1 cellular context compared by ENCODE assay signal in the genomic region with DNA sequence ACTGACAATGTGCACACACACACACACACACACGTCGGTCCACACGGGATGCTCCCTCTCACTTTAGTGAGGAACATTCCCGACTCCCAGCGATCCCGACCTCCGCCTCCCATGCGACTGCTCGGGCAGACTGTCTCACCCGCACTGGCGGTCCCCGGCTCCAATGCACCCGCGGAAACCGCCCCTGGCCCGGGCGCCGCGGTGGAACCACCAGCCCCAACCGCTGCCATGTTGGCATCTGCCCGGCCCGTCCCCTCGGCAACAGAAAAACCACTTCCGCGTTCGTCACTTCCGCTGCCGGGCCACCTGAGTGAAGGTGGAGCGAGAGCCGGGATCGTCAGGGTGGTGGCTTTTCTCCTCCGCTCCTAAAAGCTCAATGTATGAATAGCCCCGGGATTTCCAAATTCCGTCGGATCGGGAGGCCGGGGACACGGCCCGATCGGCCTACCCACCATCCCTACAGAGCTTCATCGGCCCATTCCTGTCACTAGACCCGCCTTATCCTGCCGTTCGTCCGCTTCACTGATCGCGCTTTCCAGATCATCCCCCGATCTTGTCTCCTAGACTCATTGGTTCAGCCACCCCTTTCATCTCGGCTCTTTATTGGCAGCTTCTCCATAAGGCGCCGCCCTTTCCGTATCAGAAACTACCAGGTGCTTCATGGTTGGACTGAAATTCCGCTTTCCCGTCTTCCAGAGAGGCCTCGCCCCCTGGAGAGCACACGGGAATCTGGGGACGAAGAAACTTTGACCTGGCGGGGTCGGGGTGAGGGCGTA.
TF ChIP-seq lines count a peak whose summit lies in the region.

A gene (minus strand): TSS at position 240 of the 776 bp plus-strand sequence. CDS start 10 bp downstream, at position 230.

TF ChIP-seq in HEK293, 187 proteins besides CTCF, POLR2A, EP300 and RAD21 (continued from another document and continues in another):
- TF ChIP-seq, protein P1, sequence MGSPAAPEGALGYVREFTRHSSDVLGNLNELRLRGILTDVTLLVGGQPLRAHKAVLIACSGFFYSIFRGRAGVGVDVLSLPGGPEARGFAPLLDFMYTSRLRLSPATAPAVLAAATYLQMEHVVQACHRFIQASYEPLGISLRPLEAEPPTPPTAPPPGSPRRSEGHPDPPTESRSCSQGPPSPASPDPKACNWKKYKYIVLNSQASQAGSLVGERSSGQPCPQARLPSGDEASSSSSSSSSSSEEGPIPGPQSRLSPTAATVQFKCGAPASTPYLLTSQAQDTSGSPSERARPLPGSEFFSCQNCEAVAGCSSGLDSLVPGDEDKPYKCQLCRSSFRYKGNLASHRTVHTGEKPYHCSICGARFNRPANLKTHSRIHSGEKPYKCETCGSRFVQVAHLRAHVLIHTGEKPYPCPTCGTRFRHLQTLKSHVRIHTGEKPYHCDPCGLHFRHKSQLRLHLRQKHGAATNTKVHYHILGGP (tag by site-specific recombination; IDR thresholded peaks at IDR 0.05) = no peak
- TF ChIP-seq, protein P2, sequence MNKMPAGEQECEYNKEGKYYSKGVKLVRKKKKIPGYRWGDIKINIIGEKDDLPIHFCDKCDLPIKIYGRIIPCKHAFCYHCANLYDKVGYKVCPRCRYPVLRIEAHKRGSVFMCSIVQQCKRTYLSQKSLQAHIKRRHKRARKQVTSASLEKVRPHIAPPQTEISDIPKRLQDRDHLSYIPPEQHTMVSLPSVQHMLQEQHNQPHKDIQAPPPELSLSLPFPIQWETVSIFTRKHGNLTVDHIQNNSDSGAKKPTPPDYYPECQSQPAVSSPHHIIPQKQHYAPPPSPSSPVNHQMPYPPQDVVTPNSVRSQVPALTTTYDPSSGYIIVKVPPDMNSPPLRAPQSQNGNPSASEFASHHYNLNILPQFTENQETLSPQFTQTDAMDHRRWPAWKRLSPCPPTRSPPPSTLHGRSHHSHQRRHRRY (tag by site-specific recombination; IDR thresholded peaks at IDR 0.05) = no peak
- TF ChIP-seq ZBTB20 (tag by site-specific recombination; IDR thresholded peaks at IDR 0.05) (peak; percentile 44), ZFP37 (tag by site-specific recombination; IDR thresholded peaks at IDR 0.05) (0 out of 2 replicates have a peak, but pooled peaks have one; percentile 58), HOXA7 (CRISPR knock-in tag; IDR thresholded peaks at IDR 0.05; ENCODE audit: borderline replicate concordance) (no peak), ZNF530 (tag by site-specific recombination; IDR thresholded peaks at IDR 0.05; ENCODE audit: low read depth) (no peak), ZNF514 (tag by site-specific recombination; IDR thresholded peaks at IDR 0.05) (no peak), ZNF76 (tag by site-specific recombination; IDR thresholded peaks at IDR 0.05; ENCODE audit: borderline replicate concordance, low read depth) (peak; percentile 72), ZNF138 (tag by site-specific recombination; IDR thresholded peaks at IDR 0.05; ENCODE audit: borderline replicate concordance) (no peak), ZNF324 (tag by site-specific recombination; IDR thresholded peaks at IDR 0.05) (0 out of 2 replicates have a peak, but pooled peaks have one; percentile 34), BCL11A (tag by site-specific recombination; IDR thresholded peaks at IDR 0.05; ENCODE audit: low read depth) (no peak), IKZF3 (tag by site-specific recombination; IDR thresholded peaks at IDR 0.05) (0 out of 2 replicates have a peak, but pooled peaks have one; percentile 42), ZNF529 (tag by site-specific recombination; IDR thresholded peaks at IDR 0.05; ENCODE audit: insufficient replicate concordance) (no peak), ZNF19 (tag by site-specific recombination; IDR thresholded peaks at IDR 0.05; ENCODE audit: low read depth) (no peak), ZNF658 (tag by site-specific recombination; IDR thresholded peaks at IDR 0.05) (no peak), REPIN1 (tag by site-specific recombination; IDR thresholded peaks at IDR 0.05; ENCODE audit: low read depth) (no peak), ZNF501 (tag by site-specific recombination; IDR thresholded peaks at IDR 0.05) (0 out of 2 replicates have a peak, but pooled peaks have one; percentile 9), ZNF221 (tag by site-specific recombination; IDR thresholded peaks at IDR 0.05; ENCODE audit: borderline replicate concordance) (no peak), ZNF391 (tag by site-specific recombination; IDR thresholded peaks at IDR 0.05; ENCODE audit: borderline replicate concordance, low read depth) (0 out of 2 replicates have a peak, but pooled peaks have one; percentile 75), ZFHX2 (tag by site-specific recombination; conservative IDR thresholded peaks at IDR 0.05) (no peak; the same call in 1 of the 2 replicates), HOXC10 (CRISPR knock-in tag; IDR thresholded peaks at IDR 0.05) (no peak), ZNF175 (tag by site-specific recombination; IDR thresholded peaks at IDR 0.05) (no peak), ZEB2 (tag by site-specific recombination; IDR thresholded peaks at IDR 0.05) (0 out of 2 replicates have a peak, but pooled peaks have one; percentile 60), ZNF510 (tag by site-specific recombination; IDR thresholded peaks at IDR 0.05; ENCODE audit: insufficient replicate concordance) (no peak), ZNF335 (tag by site-specific recombination; conservative IDR thresholded peaks at IDR 0.05) (peak; percentile 84), SP3 (tag by site-specific recombination; IDR thresholded peaks at IDR 0.05) (peak; percentile 60), ZNF624 (tag by site-specific recombination; IDR thresholded peaks at IDR 0.05) (no peak)
- TF ChIP-seq, protein P3, sequence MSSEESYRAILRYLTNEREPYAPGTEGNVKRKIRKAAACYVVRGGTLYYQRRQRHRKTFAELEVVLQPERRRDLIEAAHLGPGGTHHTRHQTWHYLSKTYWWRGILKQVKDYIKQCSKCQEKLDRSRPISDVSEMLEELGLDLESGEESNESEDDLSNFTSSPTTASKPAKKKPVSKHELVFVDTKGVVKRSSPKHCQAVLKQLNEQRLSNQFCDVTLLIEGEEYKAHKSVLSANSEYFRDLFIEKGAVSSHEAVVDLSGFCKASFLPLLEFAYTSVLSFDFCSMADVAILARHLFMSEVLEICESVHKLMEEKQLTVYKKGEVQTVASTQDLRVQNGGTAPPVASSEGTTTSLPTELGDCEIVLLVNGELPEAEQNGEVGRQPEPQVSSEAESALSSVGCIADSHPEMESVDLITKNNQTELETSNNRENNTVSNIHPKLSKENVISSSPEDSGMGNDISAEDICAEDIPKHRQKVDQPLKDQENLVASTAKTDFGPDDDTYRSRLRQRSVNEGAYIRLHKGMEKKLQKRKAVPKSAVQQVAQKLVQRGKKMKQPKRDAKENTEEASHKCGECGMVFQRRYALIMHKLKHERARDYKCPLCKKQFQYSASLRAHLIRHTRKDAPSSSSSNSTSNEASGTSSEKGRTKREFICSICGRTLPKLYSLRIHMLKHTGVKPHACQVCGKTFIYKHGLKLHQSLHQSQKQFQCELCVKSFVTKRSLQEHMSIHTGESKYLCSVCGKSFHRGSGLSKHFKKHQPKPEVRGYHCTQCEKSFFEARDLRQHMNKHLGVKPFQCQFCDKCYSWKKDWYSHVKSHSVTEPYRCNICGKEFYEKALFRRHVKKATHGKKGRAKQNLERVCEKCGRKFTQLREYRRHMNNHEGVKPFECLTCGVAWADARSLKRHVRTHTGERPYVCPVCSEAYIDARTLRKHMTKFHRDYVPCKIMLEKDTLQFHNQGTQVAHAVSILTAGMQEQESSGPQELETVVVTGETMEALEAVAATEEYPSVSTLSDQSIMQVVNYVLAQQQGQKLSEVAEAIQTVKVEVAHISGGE (tag by site-specific recombination; conservative IDR thresholded peaks at IDR 0.05; ENCODE audit: low read depth) = peak; percentile 89
- TF ChIP-seq, protein P4, sequence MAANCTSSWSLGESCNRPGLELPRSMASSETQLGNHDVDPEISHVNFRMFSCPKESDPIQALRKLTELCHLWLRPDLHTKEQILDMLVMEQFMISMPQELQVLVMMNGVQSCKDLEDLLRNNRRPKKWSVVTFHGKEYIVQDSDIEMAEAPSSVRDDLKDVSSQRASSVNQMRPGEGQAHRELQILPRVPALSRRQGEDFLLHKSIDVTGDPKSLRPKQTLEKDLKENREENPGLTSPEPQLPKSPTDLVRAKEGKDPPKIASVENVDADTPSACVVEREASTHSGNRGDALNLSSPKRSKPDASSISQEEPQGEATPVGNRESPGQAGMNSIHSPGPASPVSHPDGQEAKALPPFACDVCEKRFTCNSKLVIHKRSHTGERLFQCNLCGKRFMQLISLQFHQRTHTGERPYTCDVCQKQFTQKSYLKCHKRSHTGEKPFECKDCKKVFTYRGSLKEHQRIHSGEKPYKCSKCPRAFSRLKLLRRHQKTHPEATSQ (tag by site-specific recombination; IDR thresholded peaks at IDR 0.05) = no peak; the same call in 1 of the 2 replicates
- TF ChIP-seq, protein P5, sequence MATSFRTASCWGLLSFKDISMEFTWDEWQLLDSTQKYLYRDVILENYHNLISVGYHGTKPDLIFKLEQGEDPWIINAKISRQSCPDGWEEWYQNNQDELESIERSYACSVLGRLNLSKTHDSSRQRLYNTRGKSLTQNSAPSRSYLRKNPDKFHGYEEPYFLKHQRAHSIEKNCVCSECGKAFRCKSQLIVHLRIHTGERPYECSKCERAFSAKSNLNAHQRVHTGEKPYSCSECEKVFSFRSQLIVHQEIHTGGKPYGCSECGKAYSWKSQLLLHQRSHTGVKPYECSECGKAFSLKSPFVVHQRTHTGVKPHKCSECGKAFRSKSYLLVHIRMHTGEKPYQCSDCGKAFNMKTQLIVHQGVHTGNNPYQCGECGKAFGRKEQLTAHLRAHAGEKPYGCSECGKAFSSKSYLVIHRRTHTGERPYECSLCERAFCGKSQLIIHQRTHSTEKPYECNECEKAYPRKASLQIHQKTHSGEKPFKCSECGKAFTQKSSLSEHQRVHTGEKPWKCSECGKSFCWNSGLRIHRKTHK (tag by site-specific recombination; IDR thresholded peaks at IDR 0.05) = no peak
- TF ChIP-seq, protein P6, sequence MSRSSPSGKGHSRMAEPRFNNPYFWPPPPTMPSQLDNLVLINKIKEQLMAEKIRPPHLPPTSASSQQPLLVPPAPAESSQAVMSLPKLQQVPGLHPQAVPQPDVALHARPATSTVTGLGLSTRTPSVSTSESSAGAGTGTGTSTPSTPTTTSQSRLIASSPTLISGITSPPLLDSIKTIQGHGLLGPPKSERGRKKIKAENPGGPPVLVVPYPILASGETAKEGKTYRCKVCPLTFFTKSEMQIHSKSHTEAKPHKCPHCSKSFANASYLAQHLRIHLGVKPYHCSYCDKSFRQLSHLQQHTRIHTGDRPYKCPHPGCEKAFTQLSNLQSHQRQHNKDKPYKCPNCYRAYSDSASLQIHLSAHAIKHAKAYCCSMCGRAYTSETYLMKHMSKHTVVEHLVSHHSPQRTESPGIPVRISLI (tag by site-specific recombination; IDR thresholded peaks at IDR 0.05) = peak; percentile 78; the same call in 1 of the 2 replicates
- TF ChIP-seq, protein P7, sequence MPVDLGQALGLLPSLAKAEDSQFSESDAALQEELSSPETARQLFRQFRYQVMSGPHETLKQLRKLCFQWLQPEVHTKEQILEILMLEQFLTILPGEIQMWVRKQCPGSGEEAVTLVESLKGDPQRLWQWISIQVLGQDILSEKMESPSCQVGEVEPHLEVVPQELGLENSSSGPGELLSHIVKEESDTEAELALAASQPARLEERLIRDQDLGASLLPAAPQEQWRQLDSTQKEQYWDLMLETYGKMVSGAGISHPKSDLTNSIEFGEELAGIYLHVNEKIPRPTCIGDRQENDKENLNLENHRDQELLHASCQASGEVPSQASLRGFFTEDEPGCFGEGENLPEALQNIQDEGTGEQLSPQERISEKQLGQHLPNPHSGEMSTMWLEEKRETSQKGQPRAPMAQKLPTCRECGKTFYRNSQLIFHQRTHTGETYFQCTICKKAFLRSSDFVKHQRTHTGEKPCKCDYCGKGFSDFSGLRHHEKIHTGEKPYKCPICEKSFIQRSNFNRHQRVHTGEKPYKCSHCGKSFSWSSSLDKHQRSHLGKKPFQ (tag by site-specific recombination; IDR thresholded peaks at IDR 0.05) = no peak
- TF ChIP-seq, protein P8, sequence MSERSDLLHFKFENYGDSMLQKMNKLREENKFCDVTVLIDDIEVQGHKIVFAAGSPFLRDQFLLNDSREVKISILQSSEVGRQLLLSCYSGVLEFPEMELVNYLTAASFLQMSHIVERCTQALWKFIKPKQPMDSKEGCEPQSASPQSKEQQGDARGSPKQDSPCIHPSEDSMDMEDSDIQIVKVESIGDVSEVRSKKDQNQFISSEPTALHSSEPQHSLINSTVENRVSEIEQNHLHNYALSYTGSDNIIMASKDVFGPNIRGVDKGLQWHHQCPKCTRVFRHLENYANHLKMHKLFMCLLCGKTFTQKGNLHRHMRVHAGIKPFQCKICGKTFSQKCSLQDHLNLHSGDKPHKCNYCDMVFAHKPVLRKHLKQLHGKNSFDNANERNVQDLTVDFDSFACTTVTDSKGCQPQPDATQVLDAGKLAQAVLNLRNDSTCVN (tag by site-specific recombination; optimal IDR thresholded peaks at IDR 0.05) = peak; percentile 30
- TF ChIP-seq, protein P9, sequence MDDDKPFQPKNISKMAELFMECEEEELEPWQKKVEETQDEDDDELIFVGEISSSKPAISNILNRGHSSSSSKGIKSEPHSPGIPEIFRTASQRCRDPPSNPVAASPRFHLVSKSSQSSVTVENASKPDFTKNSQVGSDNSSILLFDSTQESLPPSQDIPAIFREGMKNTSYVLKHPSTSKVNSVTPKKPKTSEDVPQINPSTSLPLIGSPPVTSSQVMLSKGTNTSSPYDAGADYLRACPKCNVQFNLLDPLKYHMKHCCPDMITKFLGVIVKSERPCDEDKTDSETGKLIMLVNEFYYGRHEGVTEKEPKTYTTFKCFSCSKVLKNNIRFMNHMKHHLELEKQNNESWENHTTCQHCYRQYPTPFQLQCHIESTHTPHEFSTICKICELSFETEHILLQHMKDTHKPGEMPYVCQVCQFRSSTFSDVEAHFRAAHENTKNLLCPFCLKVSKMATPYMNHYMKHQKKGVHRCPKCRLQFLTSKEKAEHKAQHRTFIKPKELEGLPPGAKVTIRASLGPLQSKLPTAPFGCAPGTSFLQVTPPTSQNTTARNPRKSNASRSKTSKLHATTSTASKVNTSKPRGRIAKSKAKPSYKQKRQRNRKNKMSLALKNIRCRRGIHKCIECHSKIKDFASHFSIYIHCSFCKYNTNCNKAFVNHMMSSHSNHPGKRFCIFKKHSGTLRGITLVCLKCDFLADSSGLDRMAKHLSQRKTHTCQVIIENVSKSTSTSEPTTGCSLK (tag by site-specific recombination; IDR thresholded peaks at IDR 0.05) = no peak
- TF ChIP-seq, protein P10, sequence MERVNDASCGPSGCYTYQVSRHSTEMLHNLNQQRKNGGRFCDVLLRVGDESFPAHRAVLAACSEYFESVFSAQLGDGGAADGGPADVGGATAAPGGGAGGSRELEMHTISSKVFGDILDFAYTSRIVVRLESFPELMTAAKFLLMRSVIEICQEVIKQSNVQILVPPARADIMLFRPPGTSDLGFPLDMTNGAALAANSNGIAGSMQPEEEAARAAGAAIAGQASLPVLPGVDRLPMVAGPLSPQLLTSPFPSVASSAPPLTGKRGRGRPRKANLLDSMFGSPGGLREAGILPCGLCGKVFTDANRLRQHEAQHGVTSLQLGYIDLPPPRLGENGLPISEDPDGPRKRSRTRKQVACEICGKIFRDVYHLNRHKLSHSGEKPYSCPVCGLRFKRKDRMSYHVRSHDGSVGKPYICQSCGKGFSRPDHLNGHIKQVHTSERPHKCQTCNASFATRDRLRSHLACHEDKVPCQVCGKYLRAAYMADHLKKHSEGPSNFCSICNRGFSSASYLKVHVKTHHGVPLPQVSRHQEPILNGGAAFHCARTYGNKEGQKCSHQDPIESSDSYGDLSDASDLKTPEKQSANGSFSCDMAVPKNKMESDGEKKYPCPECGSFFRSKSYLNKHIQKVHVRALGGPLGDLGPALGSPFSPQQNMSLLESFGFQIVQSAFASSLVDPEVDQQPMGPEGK (tag by site-specific recombination; IDR thresholded peaks at IDR 0.05) = peak; percentile 56; the same call in 1 of the 2 replicates
- TF ChIP-seq, protein P11, sequence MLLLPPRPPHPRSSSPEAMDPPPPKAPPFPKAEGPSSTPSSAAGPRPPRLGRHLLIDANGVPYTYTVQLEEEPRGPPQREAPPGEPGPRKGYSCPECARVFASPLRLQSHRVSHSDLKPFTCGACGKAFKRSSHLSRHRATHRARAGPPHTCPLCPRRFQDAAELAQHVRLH (tag by site-specific recombination; IDR thresholded peaks at IDR 0.05) = 0 out of 2 replicates have a peak, but pooled peaks have one; percentile 22
